Comparison of ENCODE assay signal across 18 cellular contexts in genomic region chr11:129803533-129803932, GRCh38. TPM values are rescaled to one million over a fixed set of nuclear protein-coding genes. Genes with fewer than 3 reads are reported as not detected.
DNase-seq lines count a peak whose midpoint lies in the region; ATAC-seq and TF ChIP-seq lines count a peak whose summit lies in the region.
"Had no signal": no experiment of that assay in that cellular context is flagged by ENCODE, and none has a peak within 500 bp of the region (broad histone marks: within the 10 kb centered on the region; RNA-seq: fewer than 3 reads in every experiment).

No MANE protein-coding gene starts in this region.

- H3K4me1 Mint-ChIP-seq in activated naive CD8-positive, alpha-beta T cell (ENCODE audit: low read depth) = peaks cover 57% of the 10 kb centered on the region
- peaks cover 33% of the 10 kb centered on the region for H3K4me1 Mint-ChIP-seq in activated naive CD8-positive, alpha-beta T cell treated with anti-CD3 and anti-CD28 coated beads, Interleukin-2, amount 50 U/mL, for 24 hours
- no peaks in the 10 kb centered on the region for H3K4me1 Mint-ChIP-seq in type B pancreatic cell (ENCODE audit: unreplicated experiment)

- no peaks in the 10 kb centered on the region for H3K9me3 ChIP-seq in stomach
- H3K9me3 ChIP-seq in right atrium auricular region = peaks cover 7 to 14% of the 10 kb centered on the region in 2 donors

- H3K27me3 ChIP-seq in stomach = no peaks in the 10 kb centered on the region
- H3K27me3 ChIP-seq in right atrium auricular region = no peaks in the 10 kb centered on the region

- H3K4me3 ChIP-seq in stomach = no peak overlapping the region
- no peak overlapping the region for H3K4me3 ChIP-seq in right atrium auricular region
- H3K4me3 ChIP-seq: spleen had no signal

- H3K4me1 ChIP-seq in stomach (no peaks in the 10 kb centered on the region), right atrium auricular region (no peaks in the 10 kb centered on the region)
- H3K4me1 ChIP-seq: parathyroid adenoma, spleen had no signal

- no peaks in the 10 kb centered on the region for H3K36me3 ChIP-seq in stomach
- no peaks in the 10 kb centered on the region for H3K36me3 ChIP-seq in right atrium auricular region
- H3K36me3 ChIP-seq: spleen had no signal

- H3K27ac ChIP-seq in epithelial cell of prostate (peak overlapping the region; percentile 12), stomach (no peak overlapping the region), right atrium auricular region (no peak overlapping the region)
- H3K27ac ChIP-seq: HL-60, parathyroid adenoma, spleen had no signal

- no peak for TF ChIP-seq POLR2A in stomach (IDR thresholded peaks at IDR 0.05)

- no peak for DNase-seq in activated naive CD8-positive, alpha-beta T cell treated with anti-CD3 and anti-CD28 coated beads, Interleukin-2, amount 50 U/mL, for 24 hours
- DNase-seq in NCI-H69 (lab: John Stamatoyannopoulos, UW) (peak; percentile 27), epithelial cell of prostate (ENCODE audit: low read depth, low spot score) (no peak), type B pancreatic cell (ENCODE audit: extremely low spot score, unreplicated experiment) (no peak), stomach (no peak), right atrium auricular region (ENCODE audit: low spot score) (no peak)
- DNase-seq: C1 segment of cervical spinal cord, caudate nucleus, GF-D8, glutamatergic neuron, Karpas-422, NCI-H1436 treated with DMSO at 0.1 percent for 48 hours, NCI-H774, spleen had no signal

- H3K9me3 Mint-ChIP-seq in activated naive CD8-positive, alpha-beta T cell (ENCODE audit: low read depth) = peaks cover 10% of the 10 kb centered on the region
- H3K9me3 Mint-ChIP-seq in activated naive CD8-positive, alpha-beta T cell treated with anti-CD3 and anti-CD28 coated beads, Interleukin-2, amount 50 U/mL, for 24 hours = peaks cover 16% of the 10 kb centered on the region
- peaks cover 15% of the 10 kb centered on the region for H3K9me3 Mint-ChIP-seq in type B pancreatic cell

- WGBS in stomach, 5 donors = 66 to 83% (median 74%) methylated on average over 4 of the region's 4 CpGs

- TF ChIP-seq CTCF in type B pancreatic cell (conservative IDR thresholded peaks at IDR 0.05) (no peak), stomach (IDR thresholded peaks at IDR 0.05) (no peak), right atrium auricular region (IDR thresholded peaks at IDR 0.05) (no peak)

- H3K27ac Mint-ChIP-seq in activated naive CD8-positive, alpha-beta T cell = peak overlapping the region; percentile 46
- no peak overlapping the region for H3K27ac Mint-ChIP-seq in activated naive CD8-positive, alpha-beta T cell treated with anti-CD3 and anti-CD28 coated beads, Interleukin-2, amount 50 U/mL, for 24 hours
- H3K27ac Mint-ChIP-seq in type B pancreatic cell = peak overlapping the region; percentile 40

- intact Hi-C loops in stomach (cut with DNase I; ENCODE audit: low total_unique reads) = no loop called here

- H3K36me3 Mint-ChIP-seq in activated naive CD8-positive, alpha-beta T cell = peaks cover 15% of the 10 kb centered on the region
- peaks cover 7% of the 10 kb centered on the region for H3K36me3 Mint-ChIP-seq in activated naive CD8-positive, alpha-beta T cell treated with anti-CD3 and anti-CD28 coated beads, Interleukin-2, amount 50 U/mL, for 24 hours (ENCODE audit: low read depth)
- no peaks in the 10 kb centered on the region for H3K36me3 Mint-ChIP-seq in type B pancreatic cell

- TF ChIP-seq EP300 in stomach (IDR thresholded peaks at IDR 0.05) = no peak

- H3K4me3 Mint-ChIP-seq in activated naive CD8-positive, alpha-beta T cell = peak overlapping the region; percentile 69
- H3K4me3 Mint-ChIP-seq in activated naive CD8-positive, alpha-beta T cell treated with anti-CD3 and anti-CD28 coated beads, Interleukin-2, amount 50 U/mL, for 24 hours = no peak overlapping the region
- no peak overlapping the region for H3K4me3 Mint-ChIP-seq in type B pancreatic cell

- ATAC-seq in activated naive CD8-positive, alpha-beta T cell treated with anti-CD3 and anti-CD28 coated beads, Interleukin-2, amount 50 U/mL, for 24 hours = no peak

- no peaks in the 10 kb centered on the region for H3K27me3 Mint-ChIP-seq in activated naive CD8-positive, alpha-beta T cell
- H3K27me3 Mint-ChIP-seq in activated naive CD8-positive, alpha-beta T cell treated with anti-CD3 and anti-CD28 coated beads, Interleukin-2, amount 50 U/mL, for 24 hours = no peaks in the 10 kb centered on the region
- peaks cover 32% of the 10 kb centered on the region for H3K27me3 Mint-ChIP-seq in type B pancreatic cell

RNA-seq across cellular contexts. Expression of gene TMEM45B, which starts 12.1 kb away (rescaled TPM):
- total RNA-seq in type B pancreatic cell (ENCODE audit: low replicate concordance) (28.2 and 34.0 TPM in 2 replicates), stomach (10 to 100 TPM in 3 of 5 donors, 1 to 10 TPM in 2; 3.6 to 80.6 (median 37.1) TPM), right atrium auricular region (not detected)
- polyA plus RNA-seq in stomach = 10 to 100 TPM in 2 of 3 donors, 1 to 10 TPM in 1; 5.3 to 22.1 (median 16.5) TPM
- total RNA-seq: subcutaneous adipose tissue had no signal

Comparison
In these comparisons a context has a peak if more than half of its experiments do, and no peak if none do; other contexts are left out.
1. RNA of gene TMEM45B, which starts 12.1 kb away (total RNA-seq): 3.6 to 80.6 TPM in stomach and 28.2 to 34.0 TPM in type B pancreatic cell; not detected in right atrium auricular region; every median in the first group is over 4 times any median in the second.